ENCODE assay signal across 1 cellular context in genomic region chr17:82000803-82001649, GRCh38.
TF ChIP-seq lines count a peak whose summit lies in the region.

No MANE protein-coding gene starts in this region.

TF ChIP-seq in HepG2, 621 proteins besides CTCF, POLR2A, EP300 and RAD21 (continues in another document):
- TF ChIP-seq ZNF414 (CRISPR knock-in tag; IDR thresholded peaks at IDR 0.05) (peak; percentile 98), GTF2F1 (IDR thresholded peaks at IDR 0.05; ENCODE audit: low read length) (no peak), DMAP1 (CRISPR knock-in tag; IDR thresholded peaks at IDR 0.05) (peak; percentile 19; the same call in 1 of the 2 replicates), MAF1 (CRISPR knock-in tag; IDR thresholded peaks at IDR 0.05; ENCODE audit: borderline replicate concordance) (peak; percentile 75; the same call in 1 of the 2 replicates), KLF11 (CRISPR knock-in tag; IDR thresholded peaks at IDR 0.05) (peak; percentile 37; the same call in 1 of the 2 replicates), FOSL2 (CRISPR knock-in tag; IDR thresholded peaks at IDR 0.05) (peak; percentile 79), ZNF367 (CRISPR knock-in tag; IDR thresholded peaks at IDR 0.05; ENCODE audit: borderline replicate concordance) (peak; percentile 91; the same call in 1 of the 2 replicates), SATB2 (CRISPR knock-in tag; IDR thresholded peaks at IDR 0.05) (no peak; the same call in 1 of the 2 replicates), ARNTL (CRISPR knock-in tag; IDR thresholded peaks at IDR 0.05) (peak; percentile 92), ZFP1 (CRISPR knock-in tag; IDR thresholded peaks at IDR 0.05) (0 out of 2 replicates have a peak, but pooled peaks have one; percentile 80), PITX1 (CRISPR knock-in tag; IDR thresholded peaks at IDR 0.05) (peak; percentile 80), ZNF644 (CRISPR knock-in tag; IDR thresholded peaks at IDR 0.05; ENCODE audit: low read depth) (no peak), HNF4G (IDR thresholded peaks at IDR 0.05; ENCODE audit: borderline replicate concordance, low read depth, low read length) (peak; percentile 96), HNF4G (CRISPR knock-in tag; IDR thresholded peaks at IDR 0.05; ENCODE audit: borderline replicate concordance, low read depth) (peak; percentile 95), KDM1A (CRISPR knock-in tag; IDR thresholded peaks at IDR 0.05) (peak; percentile 87), NFE2L1 (CRISPR knock-in tag; IDR thresholded peaks at IDR 0.05; ENCODE audit: borderline replicate concordance) (no peak), NCOA2 (CRISPR knock-in tag; IDR thresholded peaks at IDR 0.05) (peak; percentile 93), PLRG1 (conservative IDR thresholded peaks at IDR 0.05) (no peak), ATF1 (CRISPR knock-in tag; IDR thresholded peaks at IDR 0.05) (no peak), SIN3A (IDR thresholded peaks at IDR 0.05; ENCODE audit: borderline replicate concordance, low read depth, low read length) (peak; percentile 19; the same call in 1 of the 2 replicates), BRF2 (CRISPR knock-in tag; IDR thresholded peaks at IDR 0.05) (no peak), NR2F1 (CRISPR knock-in tag; IDR thresholded peaks at IDR 0.05) (peak; percentile 66 to 83; a peak in 3 of 4 replicates), EEA1 (CRISPR knock-in tag; IDR thresholded peaks at IDR 0.05; ENCODE audit: borderline replicate concordance) (peak; percentile 78; the same call in 1 of the 2 replicates), THAP11 (CRISPR knock-in tag; IDR thresholded peaks at IDR 0.05) (peak; percentile 82), MBD4 (IDR thresholded peaks at IDR 0.05; ENCODE audit: borderline replicate concordance, low read length) (no peak), ZMYM4 (CRISPR knock-in tag; IDR thresholded peaks at IDR 0.05) (peak; percentile 37; the same call in 1 of the 2 replicates), TCF12 (IDR thresholded peaks at IDR 0.05) (no peak), TCF12 (CRISPR knock-in tag; IDR thresholded peaks at IDR 0.05) (peak; percentile 98), MED1 (CRISPR knock-in tag; IDR thresholded peaks at IDR 0.05) (peak; percentile 98), ZC3H13 (CRISPR knock-in tag; IDR thresholded peaks at IDR 0.05) (peak; percentile 81), ZNF280D (CRISPR knock-in tag; IDR thresholded peaks at IDR 0.05) (no peak; the same call in 1 of the 2 replicates), TARDBP (CRISPR knock-in tag; IDR thresholded peaks at IDR 0.05) (peak; percentile 93)
- TF ChIP-seq, protein P1, sequence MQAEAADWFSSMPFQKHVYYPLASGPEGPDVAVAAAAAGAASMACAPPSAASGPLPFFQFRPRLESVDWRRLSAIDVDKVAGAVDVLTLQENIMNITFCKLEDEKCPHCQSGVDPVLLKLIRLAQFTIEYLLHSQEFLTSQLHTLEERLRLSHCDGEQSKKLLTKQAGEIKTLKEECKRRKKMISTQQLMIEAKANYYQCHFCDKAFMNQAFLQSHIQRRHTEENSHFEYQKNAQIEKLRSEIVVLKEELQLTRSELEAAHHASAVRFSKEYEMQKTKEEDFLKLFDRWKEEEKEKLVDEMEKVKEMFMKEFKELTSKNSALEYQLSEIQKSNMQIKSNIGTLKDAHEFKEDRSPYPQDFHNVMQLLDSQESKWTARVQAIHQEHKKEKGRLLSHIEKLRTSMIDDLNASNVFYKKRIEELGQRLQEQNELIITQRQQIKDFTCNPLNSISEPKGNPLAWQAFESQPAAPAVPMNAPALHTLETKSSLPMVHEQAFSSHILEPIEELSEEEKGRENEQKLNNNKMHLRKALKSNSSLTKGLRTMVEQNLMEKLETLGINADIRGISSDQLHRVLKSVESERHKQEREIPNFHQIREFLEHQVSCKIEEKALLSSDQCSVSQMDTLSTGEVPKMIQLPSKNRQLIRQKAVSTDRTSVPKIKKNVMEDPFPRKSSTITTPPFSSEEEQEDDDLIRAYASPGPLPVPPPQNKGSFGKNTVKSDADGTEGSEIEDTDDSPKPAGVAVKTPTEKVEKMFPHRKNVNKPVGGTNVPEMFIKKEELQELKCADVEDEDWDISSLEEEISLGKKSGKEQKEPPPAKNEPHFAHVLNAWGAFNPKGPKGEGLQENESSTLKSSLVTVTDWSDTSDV (CRISPR knock-in tag; IDR thresholded peaks at IDR 0.05), result peak; percentile 83
- TF ChIP-seq, protein P2, sequence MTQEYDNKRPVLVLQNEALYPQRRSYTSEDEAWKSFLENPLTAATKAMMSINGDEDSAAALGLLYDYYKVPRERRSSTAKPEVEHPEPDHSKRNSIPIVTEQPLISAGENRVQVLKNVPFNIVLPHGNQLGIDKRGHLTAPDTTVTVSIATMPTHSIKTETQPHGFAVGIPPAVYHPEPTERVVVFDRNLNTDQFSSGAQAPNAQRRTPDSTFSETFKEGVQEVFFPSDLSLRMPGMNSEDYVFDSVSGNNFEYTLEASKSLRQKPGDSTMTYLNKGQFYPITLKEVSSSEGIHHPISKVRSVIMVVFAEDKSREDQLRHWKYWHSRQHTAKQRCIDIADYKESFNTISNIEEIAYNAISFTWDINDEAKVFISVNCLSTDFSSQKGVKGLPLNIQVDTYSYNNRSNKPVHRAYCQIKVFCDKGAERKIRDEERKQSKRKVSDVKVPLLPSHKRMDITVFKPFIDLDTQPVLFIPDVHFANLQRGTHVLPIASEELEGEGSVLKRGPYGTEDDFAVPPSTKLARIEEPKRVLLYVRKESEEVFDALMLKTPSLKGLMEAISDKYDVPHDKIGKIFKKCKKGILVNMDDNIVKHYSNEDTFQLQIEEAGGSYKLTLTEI (CRISPR knock-in tag; conservative IDR thresholded peaks at IDR 0.05), result no peak
- TF ChIP-seq, protein P3, sequence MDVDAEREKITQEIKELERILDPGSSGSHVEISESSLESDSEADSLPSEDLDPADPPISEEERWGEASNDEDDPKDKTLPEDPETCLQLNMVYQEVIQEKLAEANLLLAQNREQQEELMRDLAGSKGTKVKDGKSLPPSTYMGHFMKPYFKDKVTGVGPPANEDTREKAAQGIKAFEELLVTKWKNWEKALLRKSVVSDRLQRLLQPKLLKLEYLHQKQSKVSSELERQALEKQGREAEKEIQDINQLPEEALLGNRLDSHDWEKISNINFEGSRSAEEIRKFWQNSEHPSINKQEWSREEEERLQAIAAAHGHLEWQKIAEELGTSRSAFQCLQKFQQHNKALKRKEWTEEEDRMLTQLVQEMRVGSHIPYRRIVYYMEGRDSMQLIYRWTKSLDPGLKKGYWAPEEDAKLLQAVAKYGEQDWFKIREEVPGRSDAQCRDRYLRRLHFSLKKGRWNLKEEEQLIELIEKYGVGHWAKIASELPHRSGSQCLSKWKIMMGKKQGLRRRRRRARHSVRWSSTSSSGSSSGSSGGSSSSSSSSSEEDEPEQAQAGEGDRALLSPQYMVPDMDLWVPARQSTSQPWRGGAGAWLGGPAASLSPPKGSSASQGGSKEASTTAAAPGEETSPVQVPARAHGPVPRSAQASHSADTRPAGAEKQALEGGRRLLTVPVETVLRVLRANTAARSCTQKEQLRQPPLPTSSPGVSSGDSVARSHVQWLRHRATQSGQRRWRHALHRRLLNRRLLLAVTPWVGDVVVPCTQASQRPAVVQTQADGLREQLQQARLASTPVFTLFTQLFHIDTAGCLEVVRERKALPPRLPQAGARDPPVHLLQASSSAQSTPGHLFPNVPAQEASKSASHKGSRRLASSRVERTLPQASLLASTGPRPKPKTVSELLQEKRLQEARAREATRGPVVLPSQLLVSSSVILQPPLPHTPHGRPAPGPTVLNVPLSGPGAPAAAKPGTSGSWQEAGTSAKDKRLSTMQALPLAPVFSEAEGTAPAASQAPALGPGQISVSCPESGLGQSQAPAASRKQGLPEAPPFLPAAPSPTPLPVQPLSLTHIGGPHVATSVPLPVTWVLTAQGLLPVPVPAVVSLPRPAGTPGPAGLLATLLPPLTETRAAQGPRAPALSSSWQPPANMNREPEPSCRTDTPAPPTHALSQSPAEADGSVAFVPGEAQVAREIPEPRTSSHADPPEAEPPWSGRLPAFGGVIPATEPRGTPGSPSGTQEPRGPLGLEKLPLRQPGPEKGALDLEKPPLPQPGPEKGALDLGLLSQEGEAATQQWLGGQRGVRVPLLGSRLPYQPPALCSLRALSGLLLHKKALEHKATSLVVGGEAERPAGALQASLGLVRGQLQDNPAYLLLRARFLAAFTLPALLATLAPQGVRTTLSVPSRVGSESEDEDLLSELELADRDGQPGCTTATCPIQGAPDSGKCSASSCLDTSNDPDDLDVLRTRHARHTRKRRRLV (CRISPR knock-in tag; IDR thresholded peaks at IDR 0.05), result peak; percentile 93; the same call in 1 of the 2 replicates
- TF ChIP-seq, protein P4, sequence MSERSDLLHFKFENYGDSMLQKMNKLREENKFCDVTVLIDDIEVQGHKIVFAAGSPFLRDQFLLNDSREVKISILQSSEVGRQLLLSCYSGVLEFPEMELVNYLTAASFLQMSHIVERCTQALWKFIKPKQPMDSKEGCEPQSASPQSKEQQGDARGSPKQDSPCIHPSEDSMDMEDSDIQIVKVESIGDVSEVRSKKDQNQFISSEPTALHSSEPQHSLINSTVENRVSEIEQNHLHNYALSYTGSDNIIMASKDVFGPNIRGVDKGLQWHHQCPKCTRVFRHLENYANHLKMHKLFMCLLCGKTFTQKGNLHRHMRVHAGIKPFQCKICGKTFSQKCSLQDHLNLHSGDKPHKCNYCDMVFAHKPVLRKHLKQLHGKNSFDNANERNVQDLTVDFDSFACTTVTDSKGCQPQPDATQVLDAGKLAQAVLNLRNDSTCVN (CRISPR knock-in tag; IDR thresholded peaks at IDR 0.05; ENCODE audit: borderline replicate concordance), result peak; percentile 94
- TF ChIP-seq, protein P5, sequence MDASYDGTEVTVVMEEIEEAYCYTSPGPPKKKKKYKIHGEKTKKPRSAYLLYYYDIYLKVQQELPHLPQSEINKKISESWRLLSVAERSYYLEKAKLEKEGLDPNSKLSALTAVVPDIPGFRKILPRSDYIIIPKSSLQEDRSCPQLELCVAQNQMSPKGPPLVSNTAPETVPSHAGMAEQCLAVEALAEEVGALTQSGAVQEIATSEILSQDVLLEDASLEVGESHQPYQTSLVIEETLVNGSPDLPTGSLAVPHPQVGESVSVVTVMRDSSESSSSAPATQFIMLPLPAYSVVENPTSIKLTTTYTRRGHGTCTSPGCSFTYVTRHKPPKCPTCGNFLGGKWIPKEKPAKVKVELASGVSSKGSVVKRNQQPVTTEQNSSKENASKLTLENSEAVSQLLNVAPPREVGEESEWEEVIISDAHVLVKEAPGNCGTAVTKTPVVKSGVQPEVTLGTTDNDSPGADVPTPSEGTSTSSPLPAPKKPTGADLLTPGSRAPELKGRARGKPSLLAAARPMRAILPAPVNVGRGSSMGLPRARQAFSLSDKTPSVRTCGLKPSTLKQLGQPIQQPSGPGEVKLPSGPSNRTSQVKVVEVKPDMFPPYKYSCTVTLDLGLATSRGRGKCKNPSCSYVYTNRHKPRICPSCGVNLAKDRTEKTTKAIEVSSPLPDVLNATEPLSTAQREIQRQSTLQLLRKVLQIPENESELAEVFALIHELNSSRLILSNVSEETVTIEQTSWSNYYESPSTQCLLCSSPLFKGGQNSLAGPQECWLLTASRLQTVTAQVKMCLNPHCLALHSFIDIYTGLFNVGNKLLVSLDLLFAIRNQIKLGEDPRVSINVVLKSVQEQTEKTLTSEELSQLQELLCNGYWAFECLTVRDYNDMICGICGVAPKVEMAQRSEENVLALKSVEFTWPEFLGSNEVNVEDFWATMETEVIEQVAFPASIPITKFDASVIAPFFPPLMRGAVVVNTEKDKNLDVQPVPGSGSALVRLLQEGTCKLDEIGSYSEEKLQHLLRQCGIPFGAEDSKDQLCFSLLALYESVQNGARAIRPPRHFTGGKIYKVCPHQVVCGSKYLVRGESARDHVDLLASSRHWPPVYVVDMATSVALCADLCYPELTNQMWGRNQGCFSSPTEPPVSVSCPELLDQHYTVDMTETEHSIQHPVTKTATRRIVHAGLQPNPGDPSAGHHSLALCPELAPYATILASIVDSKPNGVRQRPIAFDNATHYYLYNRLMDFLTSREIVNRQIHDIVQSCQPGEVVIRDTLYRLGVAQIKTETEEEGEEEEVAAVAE (CRISPR knock-in tag; IDR thresholded peaks at IDR 0.05; ENCODE audit: borderline replicate concordance), result peak; percentile 37; the same call in 1 of the 2 replicates
- TF ChIP-seq, protein P6, sequence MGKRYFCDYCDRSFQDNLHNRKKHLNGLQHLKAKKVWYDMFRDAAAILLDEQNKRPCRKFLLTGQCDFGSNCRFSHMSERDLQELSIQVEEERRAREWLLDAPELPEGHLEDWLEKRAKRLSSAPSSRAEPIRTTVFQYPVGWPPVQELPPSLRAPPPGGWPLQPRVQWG (CRISPR knock-in tag; IDR thresholded peaks at IDR 0.05; ENCODE audit: borderline replicate concordance, low read depth), result no peak
